Comparison of ENCODE assay signal across 11 cellular contexts in genomic region chr7:116706668-116707126, GRCh38.
DNase-seq lines count a peak whose midpoint lies in the region; ATAC-seq lines count a peak whose summit lies in the region.
"Had no signal": no experiment of that assay in that cellular context is flagged by ENCODE, and none has a peak within 500 bp of the region (broad histone marks: within the 10 kb centered on the region; RNA-seq: fewer than 3 reads in every experiment).

No MANE protein-coding gene starts in this region.

- in situ Hi-C loops in ACHN (cut with HindIII; ENCODE audit: low pct_ligation_motif_present, low pct_unique_long_range_greater_than_20kb, low sequenced_read_pairs), result no loop called here

- ATAC-seq in HG03520 (IDR thresholded peaks at IDR 0.05; ENCODE audit: unreplicated experiment), result no peak
- ATAC-seq: gastroesophageal sphincter had no signal

- DNase-seq in ACHN (peak; percentile 98), HS-27A (ENCODE audit: low read depth) (peak; percentile 67), amniotic epithelial cell (ENCODE audit: low read depth) (peak; percentile 52), kidney tubule cell (ENCODE audit: low spot score) (peak; percentile 91), globus pallidus (ENCODE audit: low spot score) (no peak)
- no peak for DNase-seq in activated CD8-positive, alpha-beta memory T cell treated with anti-CD3 and anti-CD28 coated beads, Interleukin-2, amount 50 U/mL, for 48 hours
- no peak for DNase-seq in activated T-cell treated with anti-CD3 and anti-CD28 coated beads, Interleukin-2, amount 50 U/mL, for 48 hours
- DNase-seq: activated T-cell treated with anti-CD3 and anti-CD28 coated beads, Interleukin-2, amount 50 U/mL, for 24 hours; RPMI8226 had no signal

Comparison
In these comparisons a context has a peak if more than half of its experiments do, and no peak if none do; other contexts are left out.
1. DNase-seq: peak in ACHN (single experiment), HS-27A (single experiment), amniotic epithelial cell (single experiment) and kidney tubule cell (single experiment); none in activated CD8-positive, alpha-beta memory T cell treated with anti-CD3 and anti-CD28 coated beads, Interleukin-2, amount 50 U/mL, for 48 hours (single experiment), activated T-cell treated with anti-CD3 and anti-CD28 coated beads, Interleukin-2, amount 50 U/mL, for 48 hours (0 of 2) and globus pallidus (single experiment).